ENCODE assay signal across 10 cellular contexts in the genomic region with DNA sequence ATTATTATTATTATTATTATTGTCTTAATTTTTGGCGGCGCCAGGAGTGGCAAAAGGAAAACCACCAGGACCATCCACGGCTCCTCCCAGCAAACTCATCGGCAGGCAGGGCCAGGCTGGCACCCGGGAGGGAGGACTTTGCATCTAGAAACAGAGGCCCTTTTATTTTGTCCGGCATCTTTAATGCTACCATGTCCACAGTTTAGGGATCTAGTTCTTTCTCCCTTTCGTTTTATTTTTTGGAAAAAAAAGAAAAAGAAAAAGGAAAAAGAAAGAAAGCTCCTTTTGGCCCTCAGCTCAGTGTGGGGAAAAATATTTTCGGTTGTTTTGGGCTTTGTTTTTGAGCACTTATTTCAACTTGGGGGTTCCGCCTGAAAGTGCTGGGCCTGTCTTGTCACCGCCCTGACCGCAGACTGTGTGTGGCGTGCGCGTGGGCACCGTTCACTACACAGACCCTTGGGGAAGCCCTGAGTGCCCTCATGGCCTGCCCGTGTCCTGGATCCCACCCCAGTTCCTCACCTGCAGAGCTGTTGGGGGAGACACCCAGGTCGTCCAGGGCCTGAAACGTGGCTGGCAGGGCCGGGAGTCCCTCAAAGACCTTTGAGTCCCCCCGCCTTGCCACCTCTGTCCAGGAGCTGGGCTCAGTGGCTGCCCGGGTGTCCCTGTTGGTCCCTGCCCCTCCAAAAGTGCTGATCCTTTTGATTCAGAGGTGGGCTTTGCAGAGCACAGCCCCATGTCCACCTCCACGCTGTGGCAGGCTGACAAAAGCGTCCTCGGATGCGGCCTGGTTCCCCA.
A peak's percentile ranks its signal among the peaks of the same experiment; 100 is the strongest.
DNase-seq lines count a peak whose midpoint lies in the region; ATAC-seq, FAIRE-seq and TF ChIP-seq lines count a peak whose summit lies in the region.
"Had no signal": no experiment of that assay in that cellular context is flagged by ENCODE, and none has a peak within 500 bp of the region (broad histone marks: within the 10 kb centered on the region; RNA-seq: fewer than 3 reads in every experiment).

No MANE protein-coding gene starts in this region.

- H3K4ac ChIP-seq in H1 (replicated peaks; ENCODE audit: insufficient read length, low read depth, low read length), result no peak overlapping the region

- H2BK15ac ChIP-seq in H1 (ENCODE audit: low read length), result no peak overlapping the region

- H3K27ac Mint-ChIP-seq in CD4-positive, alpha-beta memory T cell, result peak overlapping the region in 1 of 7 donors; percentile 17

- no peaks in the 10 kb centered on the region for H3K23me2 ChIP-seq in H1 (ENCODE audit: low read depth, low read length)

- WGBS in H1 (ENCODE audit: extremely low coverage in 1 of 2, insufficient coverage in 1 of 2, insufficient read length in 1 of 2, insufficient replicate concordance in 2 of 2, low coverage in 1 of 2, low lambda C conversion rate in 2 of 2, missing lambda C conversion rate in 1 of 2), 2 experiments, result 90% methylated on average over 23 of the region's 25 CpGs; no CpG with 5 or more reads in 1 of the 2 experiments
- 54 to 75% methylated on average over 25 of the region's 25 CpGs for WGBS in lung, 2 donors
- 10 to 20% methylated on average over 22 of the region's 25 CpGs for WGBS in tibial nerve, 2 donors

- in situ Hi-C loops in Panc1 (cut with HindIII; ENCODE audit: low pct_unique_long_range_greater_than_20kb, low sequenced_read_pairs), result no loop called here

- CTCF ChIA-PET in Panc1 (lab: Charles Lee), result interaction anchor here (0.7 kb wide), 1 partner anchor 41 kb away, joined by 5 read pairs; no protein-coding TSS in a partner anchor
- CTCF ChIA-PET in H1 (lab: Charles Lee; ENCODE audit: partially characterized antibody), result interaction anchor here (1.1 to 1.3 kb wide), 5 partner anchors 10 to 87 kb away, joined by 3 to 5 read pairs (median 4); no protein-coding TSS in a partner anchor
- CTCF ChIA-PET in CD4-positive, alpha-beta memory T cell (lab: Charles Lee; ENCODE audit: partially characterized antibody), result interaction anchor here (1.0 kb wide), 1 partner anchor 75 kb away, joined by 4 read pairs; no protein-coding TSS in a partner anchor

- H3K79me1 ChIP-seq in H1 (ENCODE audit: low read depth, low read length), result peaks cover 12% of the 10 kb centered on the region

- H3K4me1 ChIP-seq in Panc1 (ENCODE audit: control insufficient read depth, insufficient read depth, low read length) (peaks cover 48% of the 10 kb centered on the region), H1 (replicated peaks in 1 of 4; ENCODE audit: control insufficient read depth in 3 of 4, insufficient read depth in 4 of 4, low read length in 3 of 4) (peaks cover 0 to 33% (median 22%) of the 10 kb centered on the region in 4 experiments; a peak in 6 of 7 replicates), lung (ENCODE audit: control insufficient read depth in 2 of 2, insufficient read depth in 2 of 2, low read length in 2 of 2) (peaks cover 16 to 33% of the 10 kb centered on the region in 2 donors), tibial nerve (peaks cover 6 to 85% (median 64%) of the 10 kb centered on the region in 4 donors)
- H3K4me1 ChIP-seq in CD4-positive, alpha-beta memory T cell (ENCODE audit: insufficient read depth, low read length), result peaks cover 4% of the 10 kb centered on the region

- peaks cover 0 to 4% of the 10 kb centered on the region in 2 experiments for H4K20me1 ChIP-seq in H1 (replicated peaks in 1 of 2; ENCODE audit: control insufficient read depth in 1 of 2, insufficient read depth in 2 of 2, low read length in 2 of 2)

- DNase-seq in Panc1 (ENCODE audit: low read depth, low spot score) (no peak), H1 (ENCODE audit: low read depth in 1 of 2, low spot score in 2 of 2) (no peak), lung (ENCODE audit: low spot score) (no peak), tibial nerve (ENCODE audit: low spot score in 2 of 2) (peak in 1 of 2 donors; percentile 13), NCI-H2171 (lab: John Stamatoyannopoulos, UW) (no peak)
- no peak for DNase-seq in CD4-positive, alpha-beta memory T cell
- DNase-seq: H7, Kasumi-1, RPMI8226 had no signal

- POLR2A ChIA-PET in Panc1 (lab: Charles Lee), result no interaction called here
- POLR2A ChIA-PET in H1 (lab: Charles Lee; ENCODE audit: partially characterized antibody), result no interaction called here
- POLR2A ChIA-PET in CD4-positive, alpha-beta memory T cell (lab: Charles Lee; ENCODE audit: partially characterized antibody), result interaction anchor here (0.9 kb wide), 1 partner anchor 68 kb away, joined by 3 read pairs; no protein-coding TSS in a partner anchor

- FAIRE-seq in H1 (lab: Jason Lieb, UNC), result no peak

- no peak overlapping the region for H3K14ac ChIP-seq in H1 (ENCODE audit: insufficient read length)

- peaks cover 0 to 63% of the 10 kb centered on the region in 2 experiments; a peak in 2 of 4 replicates for H3K79me2 ChIP-seq in H1 (ENCODE audit: control insufficient read depth in 1 of 2, insufficient read depth in 2 of 2, low read length in 2 of 2)

- H3K56ac ChIP-seq in H1 (replicated peaks; ENCODE audit: insufficient read length, low read depth, low read length), result no peak overlapping the region

- H3K9me3 Mint-ChIP-seq in CD4-positive, alpha-beta memory T cell, result no peaks in the 10 kb centered on the region

- no peaks in the 10 kb centered on the region for H3K9me3 ChIP-seq in Panc1 (ENCODE audit: control insufficient read depth, insufficient read depth, low read depth, low read length)
- no peaks in the 10 kb centered on the region for H3K9me3 ChIP-seq in H1 (ENCODE audit: insufficient read depth in 2 of 2, low read depth in 1 of 2, low read length in 1 of 2)
- no peaks in the 10 kb centered on the region for H3K9me3 ChIP-seq in lung (ENCODE audit: control insufficient read depth in 2 of 2, insufficient read depth in 1 of 2, low read length in 1 of 2)
- H3K9me3 ChIP-seq in tibial nerve, result no peaks in the 10 kb centered on the region
- no peaks in the 10 kb centered on the region for H3K9me3 ChIP-seq in CD4-positive, alpha-beta memory T cell (ENCODE audit: control insufficient read depth in 1 of 2, low read length in 2 of 2)

- peak overlapping the region; percentile 48; the same call in 1 of the 2 replicates for H2BK5ac ChIP-seq in H1 (ENCODE audit: low read depth, low read length)

- TF ChIP-seq RAD21 in H1 (IDR thresholded peaks at IDR 0.05 in 1 of 2, conservative IDR thresholded peaks at IDR 0.05 in 1 of 2; ENCODE audit: low read depth in 2 of 2, low read length in 2 of 2), result no peak

- no peak overlapping the region for H3K4me3 Mint-ChIP-seq in CD4-positive, alpha-beta memory T cell

- peak overlapping the region; percentile 83 to 90 for H3K4me3 ChIP-seq in Panc1 (ENCODE audit: low read depth in 2 of 2, low read length in 2 of 2)
- no peak overlapping the region for H3K4me3 ChIP-seq in H1 (ENCODE audit: extremely low read depth in 1 of 4, insufficient read depth in 2 of 4, low read depth in 3 of 4, low read length in 4 of 4)
- peak overlapping the region; percentile 57 for H3K4me3 ChIP-seq in lung
- peak overlapping the region; percentile 38 to 95 (median 79) for H3K4me3 ChIP-seq in tibial nerve
- no peak overlapping the region for H3K4me3 ChIP-seq in CD4-positive, alpha-beta memory T cell (ENCODE audit: low read length in 2 of 2)

- H3K36me3 Mint-ChIP-seq in CD4-positive, alpha-beta memory T cell, result peaks cover 1 to 3% of the 10 kb centered on the region in 2 donors

- no peak overlapping the region for H3K4me2 ChIP-seq in H1 (ENCODE audit: insufficient read depth in 1 of 2, low read depth in 2 of 2, low read length in 2 of 2)

- TF ChIP-seq CTCF in Panc1 (IDR thresholded peaks at IDR 0.05) (no peak), H1 (IDR thresholded peaks at IDR 0.05; ENCODE audit: control extremely low read depth in 1 of 3, insufficient read depth in 1 of 3, low read depth in 1 of 3, low read length in 3 of 3) (no peak), lung (IDR thresholded peaks at IDR 0.05; ENCODE audit: control extremely low read depth, extremely low read depth) (no peak), tibial nerve (IDR thresholded peaks at IDR 0.05) (no peak)

- no peak overlapping the region for H3K9ac ChIP-seq in H1 (replicated peaks in 1 of 4; ENCODE audit: extremely low read depth in 1 of 4, low read depth in 3 of 4, low read length in 3 of 4)

- no peak overlapping the region; the same call in 1 of the 2 replicates for H2BK12ac ChIP-seq in H1 (ENCODE audit: low read depth, low read length)

- peak overlapping the region; percentile 81 for H4K8ac ChIP-seq in H1 (ENCODE audit: extremely low read depth, insufficient read depth, low read length)

- H2AK5ac ChIP-seq in H1 (ENCODE audit: low read depth, low read length), result 0 out of 2 replicates have a peak overlapping the region, but pooled peaks have one; percentile 78

- no TSS peak for BruUV-seq in Panc1 (replicated peaks; lab: Mats Ljungman, UMichigan)

- H4K91ac ChIP-seq in H1 (replicated peaks; ENCODE audit: insufficient read length, low read length), result no peak overlapping the region

- peak overlapping the region; percentile 99 for H3K27ac ChIP-seq in Panc1 (ENCODE audit: low read length)
- no peak overlapping the region for H3K27ac ChIP-seq in H1 (ENCODE audit: low read depth, low read length)
- H3K27ac ChIP-seq in lung (ENCODE audit: low read depth in 1 of 2, low read length in 1 of 2), result peak overlapping the region; percentile 84 to 97
- peak overlapping the region; percentile 73 to 99 (median 94) for H3K27ac ChIP-seq in tibial nerve
- no peak overlapping the region for H3K27ac ChIP-seq in CD4-positive, alpha-beta memory T cell (ENCODE audit: low read depth, low read length)

- H2AFZ ChIP-seq in H1 (ENCODE audit: low read length), result no peak overlapping the region

- no peak overlapping the region for H2BK120ac ChIP-seq in H1 (replicated peaks; ENCODE audit: low read depth, low read length)

- ATAC-seq in Panc1 (no peak), lung (ENCODE audit: insufficient read depth, low FRiP score) (no peak), HG02678 (IDR thresholded peaks at IDR 0.05; ENCODE audit: unreplicated experiment) (no peak)

- no peak overlapping the region for H2BK20ac ChIP-seq in H1 (ENCODE audit: low read length)

- H3K18ac ChIP-seq in H1 (ENCODE audit: extremely low read depth, low read length), result no peak overlapping the region

- H3K27me3 Mint-ChIP-seq in CD4-positive, alpha-beta memory T cell, result no peaks in the 10 kb centered on the region

- H3K23ac ChIP-seq in H1 (ENCODE audit: insufficient read length), result no peak overlapping the region

- no peaks in the 10 kb centered on the region for H3K27me3 ChIP-seq in Panc1 (ENCODE audit: control insufficient read depth, insufficient read depth, low read length)
- H3K27me3 ChIP-seq in H1 (replicated peaks in 1 of 4; ENCODE audit: control insufficient read depth in 3 of 4, extremely low read depth in 1 of 4, insufficient read depth in 3 of 4, low read length in 3 of 4), result no peaks in the 10 kb centered on the region
- H3K27me3 ChIP-seq in lung (ENCODE audit: control insufficient read depth, insufficient read depth), result no peaks in the 10 kb centered on the region
- H3K27me3 ChIP-seq in tibial nerve, result no peaks in the 10 kb centered on the region
- H3K27me3 ChIP-seq in CD4-positive, alpha-beta memory T cell (ENCODE audit: insufficient read depth, low read length), result no peaks in the 10 kb centered on the region

- H4K5ac ChIP-seq in H1 (ENCODE audit: insufficient read length, low read depth, low read length), result no peak overlapping the region

- TF ChIP-seq POLR2A in H1 (IDR thresholded peaks at IDR 0.05; ENCODE audit: control extremely low read depth in 1 of 2, low read depth in 2 of 2, low read length in 2 of 2), result no peak
- TF ChIP-seq POLR2A in tibial nerve (IDR thresholded peaks at IDR 0.05), result no peak

- H3K36me3 ChIP-seq in Panc1 (ENCODE audit: control insufficient read depth, insufficient read depth, low read length) (peaks cover 8% of the 10 kb centered on the region), H1 (ENCODE audit: control insufficient read depth in 2 of 4, insufficient read depth in 4 of 4, low read length in 3 of 4) (no peaks in the 10 kb centered on the region), lung (ENCODE audit: control insufficient read depth in 2 of 2, insufficient read depth in 2 of 2, low read length in 2 of 2) (peaks cover 0 to 6% of the 10 kb centered on the region in 2 donors), tibial nerve (peaks cover 0 to 8% (median 0%) of the 10 kb centered on the region in 3 donors)
- no peaks in the 10 kb centered on the region for H3K36me3 ChIP-seq in CD4-positive, alpha-beta memory T cell (ENCODE audit: insufficient read depth, low read length)

- no peak for TF ChIP-seq EP300 in H1 (IDR thresholded peaks at IDR 0.05; ENCODE audit: borderline replicate concordance in 1 of 2, low read depth in 2 of 2, low read length in 2 of 2)
- peak in 1 of 2 donors; percentile 4 for TF ChIP-seq EP300 in tibial nerve (IDR thresholded peaks at IDR 0.05)

- peaks cover 0 to 26% (median 10%) of the 10 kb centered on the region in 4 donors for H3K4me1 Mint-ChIP-seq in CD4-positive, alpha-beta memory T cell

- intact Hi-C loops in Panc1 (cut with micrococcal nuclease; ENCODE audit: unreplicated experiment), result no loop called here
- intact Hi-C loops in CD4-positive, alpha-beta memory T cell (cut with micrococcal nuclease), result no loop called here

Comparison
In these comparisons a context has a peak if more than half of its experiments do, and no peak if none do; other contexts are left out.
1. H3K27ac ChIP-seq: peak in Panc1 (single experiment), lung (2 of 2) and tibial nerve (4 of 4); none in H1 (single experiment) and CD4-positive, alpha-beta memory T cell (single experiment).
2. H3K4me3 ChIP-seq: peak in Panc1 (2 of 2), lung (single experiment) and tibial nerve (4 of 4); none in H1 (0 of 4) and CD4-positive, alpha-beta memory T cell (0 of 2).